ENCODE assay signal across 19 cellular contexts in genomic region chr6:2737885-2738284, GRCh38.
"Had no signal": no experiment of that assay in that cellular context is flagged by ENCODE, and none has a peak within 500 bp of the region (broad histone marks: within the 10 kb centered on the region; RNA-seq: fewer than 3 reads in every experiment).

No MANE protein-coding gene starts in this region.

- H3K27me3 Mint-ChIP-seq: progenitor cell of endocrine pancreas had no signal

- H3K4me3 ChIP-seq: gastrocnemius medialis, ovary, skin epidermis, stomach, thyroid gland, upper lobe of left lung, vagina had no signal

- H3K36me3 ChIP-seq: brain microvascular endothelial cell, gastrocnemius medialis, ovary, stomach, thyroid gland, upper lobe of left lung, vagina had no signal

- H3K27ac ChIP-seq: gastrocnemius medialis, ovary, skin epidermis, stomach, thyroid gland, upper lobe of left lung, vagina had no signal

- H3K4me1 ChIP-seq: vagina had no signal

- H3K27ac Mint-ChIP-seq: activated CD8-positive, alpha-beta memory T cell treated with anti-CD3 and anti-CD28 coated beads, Interleukin-2, amount 10 ng/mL, durations not matched to agents 7 days and 5 days; activated CD8-positive, alpha-beta T cell treated with anti-CD3 and anti-CD28 coated beads, Interleukin-2, amount 10 ng/mL, durations not matched to agents 7 days and 5 days; activated naive CD4-positive, alpha-beta T cell treated with anti-CD3 and anti-CD28 coated beads for 36 hours; activated naive CD8-positive, alpha-beta T cell treated with anti-CD3 and anti-CD28 coated beads, Interleukin-2, amount 10 ng/mL, durations not matched to agents 7 days and 5 days; effector memory CD8-positive, alpha-beta T cell; nephron progenitor cell; progenitor cell of endocrine pancreas; T-helper 17 cell had no signal

- H3K9me3 ChIP-seq: gastrocnemius medialis, ovary, stomach, thyroid gland, upper lobe of left lung, vagina had no signal

- H3K4me1 Mint-ChIP-seq: T-helper 17 cell had no signal

- H3K27me3 ChIP-seq: brain microvascular endothelial cell, gastrocnemius medialis, ovary, stomach, thyroid gland, upper lobe of left lung, vagina had no signal

- DNase-seq: activated naive CD8-positive, alpha-beta T cell treated with anti-CD3 and anti-CD28 coated beads, Interleukin-2, amount 10 ng/mL, durations not matched to agents 7 days and 5 days; cortex of kidney; gastrocnemius medialis; T1000; upper lobe of left lung had no signal

- H3K9me3 Mint-ChIP-seq: activated naive CD4-positive, alpha-beta T cell treated with anti-CD3 and anti-CD28 coated beads for 36 hours; activated naive CD8-positive, alpha-beta T cell treated with anti-CD3 and anti-CD28 coated beads, Interleukin-2, amount 10 ng/mL, durations not matched to agents 7 days and 5 days; effector memory CD8-positive, alpha-beta T cell; nephron progenitor cell had no signal

- H3K4me3 Mint-ChIP-seq: activated CD8-positive, alpha-beta memory T cell treated with anti-CD3 and anti-CD28 coated beads, Interleukin-2, amount 10 ng/mL, durations not matched to agents 7 days and 5 days; activated CD8-positive, alpha-beta T cell treated with anti-CD3 and anti-CD28 coated beads, Interleukin-2, amount 10 ng/mL, durations not matched to agents 7 days and 5 days; activated naive CD4-positive, alpha-beta T cell treated with anti-CD3 and anti-CD28 coated beads for 36 hours; activated naive CD8-positive, alpha-beta T cell treated with anti-CD3 and anti-CD28 coated beads, Interleukin-2, amount 10 ng/mL, durations not matched to agents 7 days and 5 days; effector memory CD8-positive, alpha-beta T cell; naive B cell; nephron progenitor cell; T-helper 17 cell had no signal
